In genomic region chr6:154139894-154140293, GRCh38 we compare ENCODE assay signal across 24 cellular contexts.
DNase-seq lines count a peak whose midpoint lies in the region; ATAC-seq lines count a peak whose summit lies in the region.
"Had no signal": no experiment of that assay in that cellular context is flagged by ENCODE, and none has a peak within 500 bp of the region (broad histone marks: within the 10 kb centered on the region; RNA-seq: fewer than 3 reads in every experiment).

No MANE protein-coding gene starts in this region.

- intact Hi-C loops in dendritic cell treated with granulocyte-macrophage colony-stimulating factor and Interleukin-4, amounts not matched to agents 40 ng/mL and 50 ng/mL, for 4 days (cut with micrococcal nuclease): no loop called here

- H3K27ac Mint-ChIP-seq in dendritic cell treated with granulocyte-macrophage colony-stimulating factor and Interleukin-4, amounts not matched to agents 40 ng/mL and 50 ng/mL, for 4 days: peak overlapping the region; percentile 68
- no peak overlapping the region for H3K27ac Mint-ChIP-seq in activated CD8-positive, alpha-beta memory T cell treated with anti-CD3 and anti-CD28 coated beads, Interleukin-2, amount 10 ng/mL, durations not matched to agents 7 days and 5 days
- H3K27ac Mint-ChIP-seq: activated naive CD8-positive, alpha-beta T cell treated with anti-CD3 and anti-CD28 coated beads, Interleukin-2, amount 50 U/mL, for 24 hours; activated T-helper 2 cell treated with anti-CD3 and anti-CD28 coated beads, Interferon-gamma antibody, Interleukin-2, Interleukin-4, amounts not matched to agents 10 μg/mL and 5 μg/mL and 100 μg/mL, durations not matched to agents 14 hours and 24 hours and 36 hours had no signal

- peaks cover 4% of the 10 kb centered on the region for H3K27me3 Mint-ChIP-seq in dendritic cell treated with granulocyte-macrophage colony-stimulating factor and Interleukin-4, amounts not matched to agents 40 ng/mL and 50 ng/mL, for 4 days
- peaks cover 6% of the 10 kb centered on the region for H3K27me3 Mint-ChIP-seq in activated CD8-positive, alpha-beta memory T cell treated with anti-CD3 and anti-CD28 coated beads, Interleukin-2, amount 10 ng/mL, durations not matched to agents 7 days and 5 days

- no peak overlapping the region for H3K4me3 Mint-ChIP-seq in dendritic cell treated with granulocyte-macrophage colony-stimulating factor and Interleukin-4, amounts not matched to agents 40 ng/mL and 50 ng/mL, for 4 days
- H3K4me3 Mint-ChIP-seq in activated CD8-positive, alpha-beta memory T cell treated with anti-CD3 and anti-CD28 coated beads, Interleukin-2, amount 10 ng/mL, durations not matched to agents 7 days and 5 days: no peak overlapping the region
- H3K4me3 Mint-ChIP-seq: activated naive CD8-positive, alpha-beta T cell treated with anti-CD3 and anti-CD28 coated beads, Interleukin-2, amount 50 U/mL, for 24 hours; naive B cell had no signal

- CTCF ChIA-PET in activated CD8-positive, alpha-beta memory T cell treated with anti-CD3 and anti-CD28 coated beads, Interleukin-2, amount 10 ng/mL, durations not matched to agents 7 days and 5 days (lab: Charles Lee): interaction anchor here (0.9 kb wide), 1 partner anchor 137 kb away, joined by 3 read pairs; no protein-coding TSS in a partner anchor

- in situ Hi-C loops in KBM-7 (cut with MboI; ENCODE audit: low pct_unique_long_range_greater_than_20kb, low sequenced_read_pairs): no loop called here

- DNase-seq in KBM-7: peak; percentile 51
- DNase-seq in OCI-M1 (lab: John Stamatoyannopoulos, UW): peak; percentile 96
- peak; percentile 35 for DNase-seq in superior temporal gyrus (ENCODE audit: extremely low spot score)
- no peak for DNase-seq in DMS79 treated with DMSO at 0.1 percent for 48 hours (lab: John Stamatoyannopoulos, UW)
- no peak for DNase-seq in activated CD8-positive, alpha-beta memory T cell treated with anti-CD3 and anti-CD28 coated beads, Interleukin-2, amount 10 ng/mL, durations not matched to agents 7 days and 5 days
- DNase-seq in DMS153 (lab: John Stamatoyannopoulos, UW): no peak
- DNase-seq: activated CD4-positive, alpha-beta T cell treated with anti-CD3 and anti-CD28 coated beads for 4 hours; activated naive CD8-positive, alpha-beta T cell treated with anti-CD3 and anti-CD28 coated beads, Interleukin-2, amount 50 U/mL, for 24 hours; cortex of kidney; IMR-90; kidney; mesenchymal stem cell; MG63; naive B cell; NCI-H187; NCI-H524; pancreas; stimulated activated naive CD8-positive, alpha-beta T cell treated with anti-CD3 and anti-CD28 coated beads, Interleukin-15, Interleukin-2, amounts not matched to agents 100 U/mL and 50 U/mL, for 24 hours; T1000; transverse colon had no signal

- no peaks in the 10 kb centered on the region for H3K9me3 Mint-ChIP-seq in dendritic cell treated with granulocyte-macrophage colony-stimulating factor and Interleukin-4, amounts not matched to agents 40 ng/mL and 50 ng/mL, for 4 days
- H3K9me3 Mint-ChIP-seq in activated CD8-positive, alpha-beta memory T cell treated with anti-CD3 and anti-CD28 coated beads, Interleukin-2, amount 10 ng/mL, durations not matched to agents 7 days and 5 days (ENCODE audit: low read depth): no peaks in the 10 kb centered on the region
- H3K9me3 Mint-ChIP-seq: activated naive CD8-positive, alpha-beta T cell treated with anti-CD3 and anti-CD28 coated beads, Interleukin-2, amount 50 U/mL, for 24 hours; activated T-helper 2 cell treated with anti-CD3 and anti-CD28 coated beads, Interferon-gamma antibody, Interleukin-2, Interleukin-4, amounts not matched to agents 10 μg/mL and 5 μg/mL and 100 μg/mL, durations not matched to agents 14 hours and 24 hours and 36 hours; naive B cell had no signal

- H3K4me1 Mint-ChIP-seq in dendritic cell treated with granulocyte-macrophage colony-stimulating factor and Interleukin-4, amounts not matched to agents 40 ng/mL and 50 ng/mL, for 4 days (ENCODE audit: low read depth): peaks cover 33% of the 10 kb centered on the region
- H3K4me1 Mint-ChIP-seq in activated CD8-positive, alpha-beta memory T cell treated with anti-CD3 and anti-CD28 coated beads, Interleukin-2, amount 10 ng/mL, durations not matched to agents 7 days and 5 days: no peaks in the 10 kb centered on the region
- H3K4me1 Mint-ChIP-seq: activated naive CD8-positive, alpha-beta T cell treated with anti-CD3 and anti-CD28 coated beads, Interleukin-2, amount 50 U/mL, for 24 hours; naive B cell had no signal

- H3K36me3 Mint-ChIP-seq in dendritic cell treated with granulocyte-macrophage colony-stimulating factor and Interleukin-4, amounts not matched to agents 40 ng/mL and 50 ng/mL, for 4 days (ENCODE audit: low read depth): no peaks in the 10 kb centered on the region
- H3K36me3 Mint-ChIP-seq in activated CD8-positive, alpha-beta memory T cell treated with anti-CD3 and anti-CD28 coated beads, Interleukin-2, amount 10 ng/mL, durations not matched to agents 7 days and 5 days: no peaks in the 10 kb centered on the region
- H3K36me3 Mint-ChIP-seq: naive B cell had no signal

- ATAC-seq in activated CD8-positive, alpha-beta memory T cell treated with anti-CD3 and anti-CD28 coated beads, Interleukin-2, amount 10 ng/mL, durations not matched to agents 7 days and 5 days: no peak
- ATAC-seq in GM21390 (IDR thresholded peaks at IDR 0.05; ENCODE audit: unreplicated experiment): no peak
- ATAC-seq: Panc1 had no signal

Comparison
In these comparisons a context has a peak if more than half of its experiments do, and no peak if none do; other contexts are left out.
1. DNase-seq: peak in KBM-7 (single experiment), OCI-M1 (single experiment) and superior temporal gyrus (single experiment); none in DMS79 treated with DMSO at 0.1 percent for 48 hours (single experiment), activated CD8-positive, alpha-beta memory T cell treated with anti-CD3 and anti-CD28 coated beads, Interleukin-2, amount 10 ng/mL, durations not matched to agents 7 days and 5 days (single experiment) and DMS153 (single experiment).